Comparison of ENCODE assay signal across 16 cellular contexts in genomic region chr1:14108356-14109275, GRCh38.
DNase-seq lines count a peak whose midpoint lies in the region; ATAC-seq, FAIRE-seq and TF ChIP-seq lines count a peak whose summit lies in the region.
"Had no signal": no experiment of that assay in that cellular context is flagged by ENCODE, and none has a peak within 500 bp of the region (broad histone marks: within the 10 kb centered on the region; RNA-seq: fewer than 3 reads in every experiment).

No MANE protein-coding gene starts in this region.

- H3K27me3 ChIP-seq in keratinocyte (ENCODE audit: control insufficient read depth, extremely low read depth, insufficient read depth, low read length), result peaks cover 3% of the 10 kb centered on the region
- H3K27me3 ChIP-seq in transverse colon, result no peaks in the 10 kb centered on the region

- dilution Hi-C loops in keratinocyte (cut with MboI; ENCODE audit: extremely low pct_ligation_motif_present, low sequenced_read_pairs), result no loop called here

- FAIRE-seq in keratinocyte (lab: Jason Lieb, UNC), result peak; percentile 9
- FAIRE-seq: H1 had no signal

- intact Hi-C loops in transverse colon (cut with DNase I; ENCODE audit: low total_unique reads), result no loop called here

- H2AFZ ChIP-seq in keratinocyte (ENCODE audit: control insufficient read depth, low read length), result no peak overlapping the region

- TF ChIP-seq POLR2A in transverse colon (IDR thresholded peaks at IDR 0.05), result no peak

- no peak overlapping the region for H3K27ac ChIP-seq in keratinocyte (ENCODE audit: control insufficient read depth, insufficient read depth, low read length)
- no peak overlapping the region for H3K27ac ChIP-seq in transverse colon
- H3K27ac ChIP-seq: epithelial cell of prostate had no signal

- H4K20me1 ChIP-seq in keratinocyte (ENCODE audit: control insufficient read depth, extremely low read depth, insufficient read depth, low read length), result no peaks in the 10 kb centered on the region

- H3K79me2 ChIP-seq in keratinocyte (ENCODE audit: control insufficient read depth, insufficient read depth, low read length), result no peaks in the 10 kb centered on the region

- no peak for TF ChIP-seq EP300 in transverse colon (IDR thresholded peaks at IDR 0.05; ENCODE audit: low read depth)

- peak; percentile 47 for DNase-seq in Ammon's horn (ENCODE audit: low spot score)
- peak; percentile 79 for DNase-seq in NCI-H2029 (lab: John Stamatoyannopoulos, UW)
- peak in 34 of 58 donors; percentile 3 to 80 (median 25) for DNase-seq in anterior cingulate cortex (lab: John Stamatoyannopoulos, UW)
- no peak for DNase-seq in keratinocyte (ENCODE audit: low read depth, low spot score)
- DNase-seq in hepatic stellate cell (ENCODE audit: low spot score), result no peak
- no peak for DNase-seq in RPMI8226
- no peak for DNase-seq in transverse colon
- DNase-seq: activated CD4-positive, alpha-beta T cell treated with anti-CD3 and anti-CD28 coated beads for 4 hours; activated naive CD8-positive, alpha-beta T cell treated with anti-CD3 and anti-CD28 coated beads for 36 hours; activated T-cell treated with anti-CD3 and anti-CD28 coated beads, Interleukin-2, amount 50 U/mL, for 1 hour; MV-4-11; NCI-H446 had no signal

- H3K36me3 ChIP-seq in keratinocyte (ENCODE audit: control insufficient read depth in 2 of 2, extremely low read depth in 1 of 2, insufficient read depth in 2 of 2, low read length in 2 of 2), result no peaks in the 10 kb centered on the region
- no peaks in the 10 kb centered on the region for H3K36me3 ChIP-seq in transverse colon

- ATAC-seq in GM21360 (IDR thresholded peaks at IDR 0.05; ENCODE audit: unreplicated experiment), result no peak

- H3K4me1 ChIP-seq in keratinocyte (ENCODE audit: control insufficient read depth, extremely low read depth, insufficient read depth, low read length) (no peaks in the 10 kb centered on the region), transverse colon (no peaks in the 10 kb centered on the region)

- no peak overlapping the region for H3K4me3 ChIP-seq in keratinocyte (ENCODE audit: control insufficient read depth in 2 of 3, extremely low read depth in 1 of 3, insufficient read depth in 2 of 3, low read depth in 1 of 3, low read length in 3 of 3)
- H3K4me3 ChIP-seq in transverse colon, result no peak overlapping the region
- H3K4me3 ChIP-seq: lung had no signal

- TF ChIP-seq CTCF in keratinocyte (optimal IDR thresholded peaks at IDR 0.05 in 1 of 3, IDR thresholded peaks at IDR 0.05 in 1 of 3, conservative IDR thresholded peaks at IDR 0.05 in 1 of 3; ENCODE audit: extremely low read depth in 1 of 3, insufficient read depth in 2 of 3, low read length in 3 of 3) (no peak), transverse colon (IDR thresholded peaks at IDR 0.05) (no peak)

- no peaks in the 10 kb centered on the region for H3K9me3 ChIP-seq in keratinocyte (ENCODE audit: control insufficient read depth, low read depth, low read length)
- no peaks in the 10 kb centered on the region for H3K9me3 ChIP-seq in transverse colon

- H3K9me1 ChIP-seq in keratinocyte (ENCODE audit: control insufficient read depth, extremely low read depth, insufficient read depth, low read length), result no peaks in the 10 kb centered on the region

- WGBS in transverse colon (ENCODE audit: low coverage in 1 of 2), 2 donors, result 63 to 82% methylated on average over 6 to 14 of the region's 14 CpGs

- no peak overlapping the region for H3K4me2 ChIP-seq in keratinocyte (ENCODE audit: control insufficient read depth, extremely low read depth, insufficient read depth, low read depth, low read length)

- H3K9ac ChIP-seq in keratinocyte (ENCODE audit: control insufficient read depth, extremely low read depth, insufficient read depth, low read length), result no peak overlapping the region

- in situ Hi-C loops in transverse colon (cut with MboI; ENCODE audit: low pct_ligation_motif_present in 1 of 4, low pct_unique_long_range_greater_than_20kb in 1 of 4, low sequenced_read_pairs in 3 of 4), result loop anchor here in 3 of 4 donors (25.0 kb wide), 3 partner anchors 604 to 929 kb away; no protein-coding TSS in a partner anchor

Comparison
In these comparisons a context has a peak if more than half of its experiments do, and no peak if none do; other contexts are left out.
1. DNase-seq: peak in Ammon's horn (single experiment), NCI-H2029 (single experiment) and anterior cingulate cortex (34 of 58); none in keratinocyte (single experiment), hepatic stellate cell (single experiment), RPMI8226 (single experiment) and transverse colon (single experiment).